24 cellular contexts compared by ENCODE assay signal in genomic region chr6:54426995-54427394, GRCh38.
DNase-seq lines count a peak whose midpoint lies in the region; ATAC-seq and TF ChIP-seq lines count a peak whose summit lies in the region.
"Had no signal": no experiment of that assay in that cellular context is flagged by ENCODE, and none has a peak within 500 bp of the region (broad histone marks: within the 10 kb centered on the region; RNA-seq: fewer than 3 reads in every experiment).

No MANE protein-coding gene starts in this region.

- in situ Hi-C loops in GM23248 (cut with MboI) = no loop called here

- peaks cover 29% of the 10 kb centered on the region for H3K4me1 ChIP-seq in GM23248 (ENCODE audit: insufficient read depth)
- H3K4me1 ChIP-seq in OCI-LY3 (ENCODE audit: low read length) = peaks cover 58% of the 10 kb centered on the region
- no peaks in the 10 kb centered on the region for H3K4me1 ChIP-seq in vagina
- H3K4me1 ChIP-seq: BLaER1, left lung, sigmoid colon, SJCRH30 had no signal

- no peaks in the 10 kb centered on the region for H3K9me2 ChIP-seq in GM23248 (ENCODE audit: insufficient read depth)

- intact Hi-C loops in vagina (cut with DNase I) = no loop called here

- no peak overlapping the region for H2AFZ ChIP-seq in GM23248
- H2AFZ ChIP-seq in OCI-LY3 (ENCODE audit: low read depth, low read length) = no peak overlapping the region

- H3K9ac ChIP-seq in GM23248 (no peak overlapping the region), OCI-LY3 (ENCODE audit: low read length) (no peak overlapping the region)
- H3K9ac ChIP-seq: BLaER1 had no signal

- DNase-seq in GM23248 = peak; percentile 5
- peak; percentile 75 for DNase-seq in kidney glomerular epithelial cell (lab: John Stamatoyannopoulos, UW)
- DNase-seq in amygdala (lab: John Stamatoyannopoulos, UW) = no peak
- DNase-seq in vagina (ENCODE audit: extremely low spot score in 2 of 2) = no peak
- DNase-seq: activated CD4-positive, alpha-beta T cell treated with anti-CD3 and anti-CD28 coated beads, Interleukin-2, amount 10 ng/mL, durations not matched to agents 7 days and 5 days; activated naive CD4-positive, alpha-beta T cell; activated T-cell treated with anti-CD3 and anti-CD28 coated beads, Interleukin-2, amount 50 U/mL, for 24 hours; brain microvascular endothelial cell; left lung; NCI-H1092; NCI-H187 treated with DMSO at 0.1 percent for 48 hours; NCI-H69; sigmoid colon; SJCRH30; stimulated activated CD4-positive, alpha-beta T cell treated with anti-CD3 and anti-CD28 coated beads, Interleukin-4, amount 100 ng/mL, for 24 hours had no signal

- no peaks in the 10 kb centered on the region for H3K9me3 ChIP-seq in GM23248 (ENCODE audit: low read depth)
- no peaks in the 10 kb centered on the region for H3K9me3 ChIP-seq in OCI-LY3 (ENCODE audit: insufficient read depth, low read length)
- H3K9me3 ChIP-seq in vagina = no peaks in the 10 kb centered on the region
- H3K9me3 ChIP-seq: BLaER1, neutrophil, sigmoid colon, SJCRH30 had no signal

- TF ChIP-seq POLR2A in vagina (IDR thresholded peaks at IDR 0.05) = no peak

- peak overlapping the region; percentile 16; the same call in 1 of the 2 replicates for H3K27ac ChIP-seq in GM23248
- H3K27ac ChIP-seq in OCI-LY3 (ENCODE audit: low read length) = 0 out of 2 replicates have a peak overlapping the region, but pooled peaks have one; percentile 1
- H3K27ac ChIP-seq in vagina = no peak overlapping the region
- H3K27ac ChIP-seq: BLaER1, brain microvascular endothelial cell, left lung, neutrophil, sigmoid colon, SJCRH30 had no signal

- TF ChIP-seq CTCF in OCI-LY3 (IDR thresholded peaks at IDR 0.05; ENCODE audit: low read depth, low read length) (no peak), vagina (IDR thresholded peaks at IDR 0.05) (no peak)

- H3K27me3 ChIP-seq in GM23248 (replicated peaks; ENCODE audit: insufficient read depth) = no peaks in the 10 kb centered on the region
- no peaks in the 10 kb centered on the region for H3K27me3 ChIP-seq in OCI-LY3 (ENCODE audit: low read depth, low read length)
- H3K27me3 ChIP-seq in vagina = no peaks in the 10 kb centered on the region
- H3K27me3 ChIP-seq: BLaER1, brain microvascular endothelial cell, left lung, neutrophil, sigmoid colon, SJCRH30 had no signal

- ATAC-seq in GM18508 (IDR thresholded peaks at IDR 0.05; ENCODE audit: insufficient read depth, unreplicated experiment) (peak; percentile 22), HG02759 (IDR thresholded peaks at IDR 0.05; ENCODE audit: unreplicated experiment) (no peak), GM19023 (IDR thresholded peaks at IDR 0.05; ENCODE audit: unreplicated experiment) (no peak)
- ATAC-seq: HCT116; left lung; stimulated activated effector memory CD8-positive, alpha-beta T cell treated with anti-CD3 and anti-CD28 coated beads, Interleukin-12 subunit alpha, Interleukin-12 subunit beta, amount 100 ng/mL, for 72 hours; WTC11 had no signal

- H3K4me3 ChIP-seq in GM23248 = no peak overlapping the region
- H3K4me3 ChIP-seq in OCI-LY3 (ENCODE audit: low read length) = no peak overlapping the region
- no peak overlapping the region for H3K4me3 ChIP-seq in vagina
- H3K4me3 ChIP-seq: BLaER1, left lung, sigmoid colon, SJCRH30 had no signal

- peaks cover 20% of the 10 kb centered on the region for H3F3A ChIP-seq in GM23248 (ENCODE audit: insufficient read depth)

- H3K79me2 ChIP-seq in GM23248 (ENCODE audit: insufficient read depth) (no peaks in the 10 kb centered on the region), OCI-LY3 (ENCODE audit: low read length) (no peaks in the 10 kb centered on the region)

- no peak overlapping the region for H3K4me2 ChIP-seq in GM23248 (ENCODE audit: unreplicated experiment)
- peak overlapping the region; percentile 10 for H3K4me2 ChIP-seq in OCI-LY3 (ENCODE audit: low read length)
- H3K4me2 ChIP-seq: BLaER1 had no signal

- H4K20me1 ChIP-seq in GM23248 (ENCODE audit: insufficient read depth) = no peaks in the 10 kb centered on the region
- H4K20me1 ChIP-seq in OCI-LY3 (ENCODE audit: insufficient read depth, low read length) = no peaks in the 10 kb centered on the region
- H4K20me1 ChIP-seq: BLaER1 had no signal

- H3K36me3 ChIP-seq in GM23248 (ENCODE audit: low read depth) (no peaks in the 10 kb centered on the region), OCI-LY3 (replicated peaks; ENCODE audit: low read depth, low read length) (no peaks in the 10 kb centered on the region), vagina (no peaks in the 10 kb centered on the region)
- H3K36me3 ChIP-seq: BLaER1, brain microvascular endothelial cell, left lung, neutrophil, sigmoid colon, SJCRH30 had no signal

Comparison
In these comparisons a context has a peak if more than half of its experiments do, and no peak if none do; other contexts are left out.
1. DNase-seq: peak in GM23248 (single experiment) and kidney glomerular epithelial cell (single experiment); none in amygdala (0 of 56) and vagina (0 of 2).